In genomic region chr9:94937214-94937903, GRCh38 we compare ENCODE assay signal across 11 cellular contexts.
DNase-seq lines count a peak whose midpoint lies in the region; ATAC-seq and TF ChIP-seq lines count a peak whose summit lies in the region.
"Had no signal": no experiment of that assay in that cellular context is flagged by ENCODE, and none has a peak within 500 bp of the region (broad histone marks: within the 10 kb centered on the region; RNA-seq: fewer than 3 reads in every experiment).

No MANE protein-coding gene starts in this region.

- H3K9ac ChIP-seq in HCT116 (ENCODE audit: low read length): no peak overlapping the region
- no peak overlapping the region for H3K9ac ChIP-seq in MM.1S (ENCODE audit: low read length)

- H3K9me2 ChIP-seq in HCT116 (ENCODE audit: insufficient read depth) (no peaks in the 10 kb centered on the region), MM.1S (replicated peaks; ENCODE audit: insufficient read depth, low read length) (no peaks in the 10 kb centered on the region)

- H3K27me3 Mint-ChIP-seq in activated CD4-positive, alpha-beta T cell treated with anti-CD3 and anti-CD28 coated beads, Interleukin-2, amount 10 ng/mL, durations not matched to agents 7 days and 5 days: no peaks in the 10 kb centered on the region

- intact Hi-C loops in HCT116 (cut with micrococcal nuclease) (no loop called here), stomach (cut with DNase I; ENCODE audit: low total_unique reads) (no loop called here)

- no peak overlapping the region; the same call in 1 of the 2 replicates for H3K27ac ChIP-seq in HCT116 (ENCODE audit: low read depth, low read length)
- peak overlapping the region in 4 of 5 donors; percentile 9 to 63 (median 36) for H3K27ac ChIP-seq in stomach
- H3K27ac ChIP-seq in MM.1S (ENCODE audit: low read length): no peak overlapping the region

- no peaks in the 10 kb centered on the region for H3F3A ChIP-seq in MM.1S (ENCODE audit: insufficient read depth, low read length)

- no peak overlapping the region for H3K4me3 Mint-ChIP-seq in activated CD4-positive, alpha-beta T cell treated with anti-CD3 and anti-CD28 coated beads, Interleukin-2, amount 10 ng/mL, durations not matched to agents 7 days and 5 days
- H3K4me3 Mint-ChIP-seq: T-helper 1 cell treated with Interleukin-12 subunit alpha and Interleukin-12 subunit beta and Interleukin-4 antibody, amounts not matched to agents 30 μg/mL and 1 μg/mL, for 36 hours had no signal

- TF ChIP-seq RAD21 in HCT116 (IDR thresholded peaks at IDR 0.05; ENCODE audit: low read depth): no peak

- no peak overlapping the region for H3K4me3 ChIP-seq in HCT116 (replicated peaks in 1 of 2; ENCODE audit: low read depth in 1 of 2, low read length in 2 of 2)
- no peak overlapping the region for H3K4me3 ChIP-seq in stomach
- no peak overlapping the region for H3K4me3 ChIP-seq in MM.1S (ENCODE audit: low read length)

- H4K20me1 ChIP-seq in HCT116 (ENCODE audit: insufficient read depth) (no peaks in the 10 kb centered on the region), MM.1S (ENCODE audit: insufficient read depth, low read length) (no peaks in the 10 kb centered on the region)

- H3K27me3 ChIP-seq in HCT116 (ENCODE audit: insufficient read depth, low read length) (no peaks in the 10 kb centered on the region), stomach (no peaks in the 10 kb centered on the region), MM.1S (replicated peaks; ENCODE audit: insufficient read depth, low read length) (no peaks in the 10 kb centered on the region)

- CTCF ChIA-PET in HCT116 (lab: Charles Lee): no interaction called here
- CTCF ChIA-PET in activated CD4-positive, alpha-beta T cell treated with anti-CD3 and anti-CD28 coated beads, Interleukin-2, amount 10 ng/mL, durations not matched to agents 7 days and 5 days (lab: Charles Lee): interaction anchor here (0.6 to 1.2 kb wide), 2 partner anchors 20 to 52 kb away, joined by 3 to 4 read pairs; no protein-coding TSS in a partner anchor

- no peak for TF ChIP-seq EP300 in stomach (IDR thresholded peaks at IDR 0.05)

- RAD21 ChIA-PET in HCT116 (lab: Charles Lee; ENCODE audit: low non-redundant PET in 1 of 2, low total read pairs in 2 of 2, uncharacterized antibody in 2 of 2, unreplicated experiment in 2 of 2): no interaction called here

- POLR2A ChIA-PET in HCT116 (lab: Charles Lee): no interaction called here
- POLR2A ChIA-PET in activated CD4-positive, alpha-beta T cell treated with anti-CD3 and anti-CD28 coated beads, Interleukin-2, amount 10 ng/mL, durations not matched to agents 7 days and 5 days (lab: Charles Lee): no interaction called here

- H3K79me2 ChIP-seq in HCT116 (ENCODE audit: insufficient read depth, low read length) (no peaks in the 10 kb centered on the region), MM.1S (ENCODE audit: low read length) (no peaks in the 10 kb centered on the region)

- no peak for DNase-seq in HCT116 (ENCODE audit: low read depth, low spot score)
- peak; percentile 89 for DNase-seq in SW480 (ENCODE audit: low spot score)
- peak; percentile 88 for DNase-seq in fibroblast of the conjunctiva (ENCODE audit: low read depth)
- no peak for DNase-seq in stomach
- no peak for DNase-seq in activated CD4-positive, alpha-beta T cell treated with anti-CD3 and anti-CD28 coated beads, Interleukin-2, amount 10 ng/mL, durations not matched to agents 7 days and 5 days
- no peak for DNase-seq in MM.1S
- DNase-seq: activated naive CD4-positive, alpha-beta T cell treated with Interleukin-2 at 50 U/mL for 16 hours; NCI-H1092 had no signal

- H3K36me3 Mint-ChIP-seq in activated CD4-positive, alpha-beta T cell treated with anti-CD3 and anti-CD28 coated beads, Interleukin-2, amount 10 ng/mL, durations not matched to agents 7 days and 5 days (ENCODE audit: low read depth): no peaks in the 10 kb centered on the region

- H3K36me3 ChIP-seq in HCT116 (ENCODE audit: control insufficient read depth in 1 of 2, insufficient read depth in 2 of 2, low read length in 2 of 2) (no peaks in the 10 kb centered on the region), stomach (no peaks in the 10 kb centered on the region), MM.1S (replicated peaks; ENCODE audit: insufficient read depth, low read length) (no peaks in the 10 kb centered on the region)

- TF ChIP-seq CTCF in HCT116 (IDR thresholded peaks at IDR 0.05 in 2 of 3, conservative IDR thresholded peaks at IDR 0.05 in 1 of 3; ENCODE audit: borderline replicate concordance in 1 of 3, insufficient read depth in 1 of 3, low read depth in 2 of 3, low read length in 2 of 3) (no peak), stomach (IDR thresholded peaks at IDR 0.05) (no peak), MM.1S (IDR thresholded peaks at IDR 0.05; ENCODE audit: low read length) (no peak)

- no peak overlapping the region for H2AFZ ChIP-seq in HCT116 (ENCODE audit: low read depth, low read length, poor library complexity, severe bottlenecking)
- no peak overlapping the region for H2AFZ ChIP-seq in MM.1S (ENCODE audit: low read length)

- 96 to 98% (median 97%) methylated on average over 6 of the region's 6 CpGs for WGBS in stomach, 5 donors

- no peaks in the 10 kb centered on the region for H3K4me1 Mint-ChIP-seq in activated CD4-positive, alpha-beta T cell treated with anti-CD3 and anti-CD28 coated beads, Interleukin-2, amount 10 ng/mL, durations not matched to agents 7 days and 5 days

- peak overlapping the region; percentile 43 for H3K4me2 ChIP-seq in HCT116 (ENCODE audit: low read length)
- no peak overlapping the region for H3K4me2 ChIP-seq in MM.1S (ENCODE audit: low read depth, low read length)

- H3K9me3 Mint-ChIP-seq in activated CD4-positive, alpha-beta T cell treated with anti-CD3 and anti-CD28 coated beads, Interleukin-2, amount 10 ng/mL, durations not matched to agents 7 days and 5 days: no peaks in the 10 kb centered on the region
- H3K9me3 Mint-ChIP-seq: T-helper 1 cell treated with Interleukin-12 subunit alpha and Interleukin-12 subunit beta and Interleukin-4 antibody, amounts not matched to agents 30 μg/mL and 1 μg/mL, for 36 hours had no signal

- no TSS peak for BruUV-seq in HCT116 (replicated peaks; lab: Mats Ljungman, UMichigan)

- no peak overlapping the region for H3K27ac Mint-ChIP-seq in activated CD4-positive, alpha-beta T cell treated with anti-CD3 and anti-CD28 coated beads, Interleukin-2, amount 10 ng/mL, durations not matched to agents 7 days and 5 days
- H3K27ac Mint-ChIP-seq: T-helper 1 cell treated with Interleukin-12 subunit alpha and Interleukin-12 subunit beta and Interleukin-4 antibody, amounts not matched to agents 30 μg/mL and 1 μg/mL, for 36 hours had no signal

- H3K9me3 ChIP-seq in HCT116 (ENCODE audit: control insufficient read depth in 1 of 2, insufficient read depth in 1 of 2, low read depth in 1 of 2, low read length in 2 of 2): no peaks in the 10 kb centered on the region
- H3K9me3 ChIP-seq in stomach: no peaks in the 10 kb centered on the region
- no peaks in the 10 kb centered on the region for H3K9me3 ChIP-seq in MM.1S (replicated peaks; ENCODE audit: insufficient read depth, low read length)

- H3K4me1 ChIP-seq in HCT116 (ENCODE audit: control insufficient read depth in 1 of 2, insufficient read depth in 2 of 2, low read length in 2 of 2) (peaks cover 20 to 28% of the 10 kb centered on the region in 2 experiments), stomach (peaks cover 23 to 37% (median 31%) of the 10 kb centered on the region in 4 donors), MM.1S (ENCODE audit: low read length) (no peaks in the 10 kb centered on the region)

- no peak for TF ChIP-seq POLR2A in HCT116 (IDR thresholded peaks at IDR 0.05; ENCODE audit: borderline replicate concordance, extremely low read depth, insufficient read depth, insufficient read length)
- no peak for TF ChIP-seq POLR2A in stomach (IDR thresholded peaks at IDR 0.05)

- ATAC-seq in HCT116 (peak; percentile 72), HG02981 (IDR thresholded peaks at IDR 0.05; ENCODE audit: unreplicated experiment) (no peak), GM19467 (IDR thresholded peaks at IDR 0.05; ENCODE audit: unreplicated experiment) (no peak)

TF ChIP-seq in HCT116, 20 proteins besides CTCF, POLR2A, EP300 and RAD21:
- no peak for TF ChIP-seq ELF1 (IDR thresholded peaks at IDR 0.05; ENCODE audit: borderline replicate concordance, low read depth)
- TF ChIP-seq SRF (IDR thresholded peaks at IDR 0.05; ENCODE audit: low read depth): peak; percentile 77
- TF ChIP-seq ZNF274 (IDR thresholded peaks at IDR 0.05; ENCODE audit: low read depth, low read length): no peak
- no peak for TF ChIP-seq EZH2phosphoT487 (IDR thresholded peaks at IDR 0.05; ENCODE audit: borderline replicate concordance)
- TF ChIP-seq ZBTB33 (IDR thresholded peaks at IDR 0.05; ENCODE audit: extremely low read depth, insufficient replicate concordance, low read length): no peak
- no peak for TF ChIP-seq CBX3 (IDR thresholded peaks at IDR 0.05; ENCODE audit: low read depth)
- TF ChIP-seq FOSL1 (IDR thresholded peaks at IDR 0.05; ENCODE audit: low read depth): peak; percentile 94
- TF ChIP-seq SP1 (IDR thresholded peaks at IDR 0.05; ENCODE audit: low read depth): peak; percentile 42; the same call in 1 of the 2 replicates
- TF ChIP-seq JUND (IDR thresholded peaks at IDR 0.05): peak; percentile 81
- no peak for TF ChIP-seq EZH2 (IDR thresholded peaks at IDR 0.05)
- TF ChIP-seq POLR2AphosphoS5 (IDR thresholded peaks at IDR 0.05; ENCODE audit: low read depth, low read length): no peak
TF ChIP-seq in HCT116: peak in this region for 4.

Comparison
In these comparisons a context has a peak if more than half of its experiments do, and no peak if none do; other contexts are left out.
1. DNase-seq: peak in SW480 (single experiment) and fibroblast of the conjunctiva (single experiment); none in HCT116 (single experiment), stomach (single experiment), activated CD4-positive, alpha-beta T cell treated with anti-CD3 and anti-CD28 coated beads, Interleukin-2, amount 10 ng/mL, durations not matched to agents 7 days and 5 days (single experiment) and MM.1S (single experiment).
2. H3K27ac ChIP-seq: peak in stomach (4 of 5); none in HCT116 (single experiment) and MM.1S (single experiment).